In genomic region chr16:12901597-12902436, GRCh38 we compare ENCODE assay signal across 9 cellular contexts. TPM values are rescaled to one million over a fixed set of nuclear protein-coding genes. Genes with fewer than 3 reads are reported as not detected.
DNase-seq lines count a peak whose midpoint lies in the region; ATAC-seq and TF ChIP-seq lines count a peak whose summit lies in the region.
"Had no signal": no experiment of that assay in that cellular context is flagged by ENCODE, and none has a peak within 500 bp of the region (broad histone marks: within the 10 kb centered on the region; RNA-seq: fewer than 3 reads in every experiment).

Gene SHISA9, plus strand, starts transcription at chr16:12901598.

- in situ Hi-C loops in HAP-1 (cut with MboI; ENCODE audit: low sequenced_read_pairs): no loop called here

- TF ChIP-seq EP300 in tibial nerve (IDR thresholded peaks at IDR 0.05): no peak

- CTCF ChIA-PET in activated naive CD4-positive, alpha-beta T cell treated with anti-CD3 and anti-CD28 coated beads, Interleukin-2, amount 10 ng/mL, durations not matched to agents 7 days and 5 days (lab: Charles Lee): interaction anchor here (1.1 kb wide), 1 partner anchor 328 kb away, joined by 3 read pairs; no protein-coding TSS in a partner anchor

- peaks cover 0 to 62% of the 10 kb centered on the region in 2 donors for H3K27me3 ChIP-seq in tibial nerve
- no peaks in the 10 kb centered on the region for H3K27me3 ChIP-seq in HAP-1 (ENCODE audit: low read depth)

- no peaks in the 10 kb centered on the region for H3K36me3 Mint-ChIP-seq in activated naive CD4-positive, alpha-beta T cell treated with anti-CD3 and anti-CD28 coated beads, Interleukin-2, amount 10 ng/mL, durations not matched to agents 7 days and 5 days
- no peaks in the 10 kb centered on the region for H3K36me3 Mint-ChIP-seq in memory B cell
- H3K36me3 Mint-ChIP-seq: CD4-positive, alpha-beta memory T cell had no signal

- H3K4me1 Mint-ChIP-seq in activated naive CD4-positive, alpha-beta T cell treated with anti-CD3 and anti-CD28 coated beads, Interleukin-2, amount 10 ng/mL, durations not matched to agents 7 days and 5 days: peaks cover 3% of the 10 kb centered on the region
- H3K4me1 Mint-ChIP-seq in memory B cell: no peaks in the 10 kb centered on the region

- H3K9me3 Mint-ChIP-seq in activated naive CD4-positive, alpha-beta T cell treated with anti-CD3 and anti-CD28 coated beads, Interleukin-2, amount 10 ng/mL, durations not matched to agents 7 days and 5 days: no peaks in the 10 kb centered on the region
- no peaks in the 10 kb centered on the region for H3K9me3 Mint-ChIP-seq in memory B cell
- H3K9me3 Mint-ChIP-seq: CD4-positive, alpha-beta memory T cell had no signal

- 1 to 2% methylated on average over 15 to 43 of the region's 107 CpGs for WGBS in tibial nerve, 2 donors

- no peak for TF ChIP-seq POLR2A in tibial nerve (IDR thresholded peaks at IDR 0.05)

- DNase-seq in activated naive CD4-positive, alpha-beta T cell treated with anti-CD3 and anti-CD28 coated beads, Interleukin-2, amount 10 ng/mL, durations not matched to agents 7 days and 5 days: peak; percentile 34
- DNase-seq in activated naive CD4-positive, alpha-beta T cell treated with anti-CD3 and anti-CD28 coated beads, Interleukin-2, amount 50 U/mL, for 16 hours: no peak
- DNase-seq in astrocyte of the hippocampus (ENCODE audit: low read depth, low spot score): peak; percentile 55
- no peak for DNase-seq in memory B cell (ENCODE audit: low spot score in 2 of 2)
- DNase-seq in tibial nerve (ENCODE audit: low spot score in 2 of 2): no peak
- DNase-seq in NCI-H524 treated with DMSO at 0.1 percent for 48 hours (lab: John Stamatoyannopoulos, UW): no peak
- DNase-seq in HAP-1 (ENCODE audit: low spot score in 2 of 2): no peak
- no peak for DNase-seq in NCI-H2029 (lab: John Stamatoyannopoulos, UW)
- DNase-seq: CD4-positive, alpha-beta memory T cell had no signal

- no peak within 1 kb of the TSS for H3K27ac ChIP-seq in tibial nerve

- no peak for TF ChIP-seq CTCF in tibial nerve (IDR thresholded peaks at IDR 0.05)

- H3K36me3 ChIP-seq in tibial nerve (no peaks in the 10 kb centered on the region), HAP-1 (replicated peaks) (no peaks in the 10 kb centered on the region)

- H3K4me3 ChIP-seq in tibial nerve (peak within 1 kb of the TSS in 3 of 4 donors; percentile 4 to 42 (median 11)), HAP-1 (no peak within 1 kb of the TSS)

- no peak for ATAC-seq in memory B cell (ENCODE audit: low read depth)

- H3K4me3 Mint-ChIP-seq in activated naive CD4-positive, alpha-beta T cell treated with anti-CD3 and anti-CD28 coated beads, Interleukin-2, amount 10 ng/mL, durations not matched to agents 7 days and 5 days: no peak within 1 kb of the TSS
- peak within 1 kb of the TSS; percentile 50 for H3K4me3 Mint-ChIP-seq in memory B cell

- H3K27me3 Mint-ChIP-seq in activated naive CD4-positive, alpha-beta T cell treated with anti-CD3 and anti-CD28 coated beads, Interleukin-2, amount 10 ng/mL, durations not matched to agents 7 days and 5 days: peaks cover 89% of the 10 kb centered on the region
- peaks cover 11% of the 10 kb centered on the region for H3K27me3 Mint-ChIP-seq in memory B cell

- H3K27ac Mint-ChIP-seq in activated naive CD4-positive, alpha-beta T cell treated with anti-CD3 and anti-CD28 coated beads, Interleukin-2, amount 10 ng/mL, durations not matched to agents 7 days and 5 days: no peak within 1 kb of the TSS
- H3K27ac Mint-ChIP-seq in memory B cell: no peak within 1 kb of the TSS
- H3K27ac Mint-ChIP-seq: CD4-positive, alpha-beta memory T cell had no signal

- H3K9me3 ChIP-seq in tibial nerve (no peaks in the 10 kb centered on the region), HAP-1 (no peaks in the 10 kb centered on the region)

- H3K4me1 ChIP-seq in tibial nerve: peaks cover 0 to 32% (median 0%) of the 10 kb centered on the region in 4 donors
- H3K4me1 ChIP-seq in HAP-1: no peaks in the 10 kb centered on the region

RNA-seq across cellular contexts. Expression of gene SHISA9, which starts in this region (rescaled TPM):
- total RNA-seq in tibial nerve: 1 to 10 TPM; 2.0 to 6.3 (median 3.5) TPM
- total RNA-seq: CD4-positive, alpha-beta memory T cell had no signal

Comparison
In these comparisons a context has a peak if more than half of its experiments do, and no peak if none do; other contexts are left out.
1. DNase-seq: peak in activated naive CD4-positive, alpha-beta T cell treated with anti-CD3 and anti-CD28 coated beads, Interleukin-2, amount 10 ng/mL, durations not matched to agents 7 days and 5 days (single experiment) and astrocyte of the hippocampus (single experiment); none in activated naive CD4-positive, alpha-beta T cell treated with anti-CD3 and anti-CD28 coated beads, Interleukin-2, amount 50 U/mL, for 16 hours (single experiment), memory B cell (0 of 2), tibial nerve (0 of 2), NCI-H524 treated with DMSO at 0.1 percent for 48 hours (single experiment), HAP-1 (0 of 2) and NCI-H2029 (single experiment).